18 cellular contexts compared by ENCODE assay signal in genomic region chr14:77119852-77120251, GRCh38. TPM values are rescaled to one million over a fixed set of nuclear protein-coding genes. Genes with fewer than 3 reads are reported as not detected.
DNase-seq lines count a peak whose midpoint lies in the region; ATAC-seq and TF ChIP-seq lines count a peak whose summit lies in the region.
"Had no signal": no experiment of that assay in that cellular context is flagged by ENCODE, and none has a peak within 500 bp of the region (broad histone marks: within the 10 kb centered on the region; RNA-seq: fewer than 3 reads in every experiment).

No MANE protein-coding gene starts in this region.

- TF ChIP-seq CTCF in omental fat pad (IDR thresholded peaks at IDR 0.05), result no peak

- no peaks in the 10 kb centered on the region for H3K27me3 Mint-ChIP-seq in activated T-cell treated with anti-CD3 and anti-CD28 coated beads, Interleukin-2, amount 50 U/mL, for 24 hours
- no peaks in the 10 kb centered on the region for H3K27me3 Mint-ChIP-seq in T-helper 17 cell
- peaks cover 0 to 2% (median 1%) of the 10 kb centered on the region in 3 donors for H3K27me3 Mint-ChIP-seq in immature natural killer cell (ENCODE audit: low read depth in 3 of 3)

- no peaks in the 10 kb centered on the region for H3K9me3 ChIP-seq in T-helper 17 cell (ENCODE audit: control insufficient read depth, low read length, poor library complexity, severe bottlenecking)
- H3K9me3 ChIP-seq in effector memory CD4-positive, alpha-beta T cell (ENCODE audit: control insufficient read depth, low read length), result no peaks in the 10 kb centered on the region
- H3K9me3 ChIP-seq: left lung had no signal

- peaks cover 23% of the 10 kb centered on the region for H3K4me1 ChIP-seq in effector memory CD4-positive, alpha-beta T cell (ENCODE audit: control insufficient read depth, insufficient read depth, low read length, poor library complexity, severe bottlenecking)

- peak overlapping the region; percentile 51 for H3K27ac ChIP-seq in effector memory CD4-positive, alpha-beta T cell (ENCODE audit: insufficient read depth, low read length, poor library complexity, severe bottlenecking)
- peak overlapping the region; percentile 81 for H3K27ac ChIP-seq in temporal lobe (ENCODE audit: low read depth, low read length)

- H3K4me1 Mint-ChIP-seq in activated T-cell treated with anti-CD3 and anti-CD28 coated beads, Interleukin-2, amount 50 U/mL, for 24 hours (ENCODE audit: low read depth), result peaks cover 44% of the 10 kb centered on the region
- peaks cover 35% of the 10 kb centered on the region for H3K4me1 Mint-ChIP-seq in T-helper 17 cell
- peaks cover 21 to 37% of the 10 kb centered on the region in 2 donors for H3K4me1 Mint-ChIP-seq in immature natural killer cell

- H3K27me3 ChIP-seq in effector memory CD4-positive, alpha-beta T cell (replicated peaks; ENCODE audit: control insufficient read depth, insufficient read depth, low read length, poor library complexity, severe bottlenecking), result no peaks in the 10 kb centered on the region

- ATAC-seq in T-helper 17 cell (peak; percentile 53), omental fat pad (ENCODE audit: low FRiP score) (no peak), HG03025 (IDR thresholded peaks at IDR 0.05; ENCODE audit: low FRiP score, unreplicated experiment) (no peak)
- ATAC-seq: left lung had no signal

- peaks cover 43% of the 10 kb centered on the region for H3K36me3 Mint-ChIP-seq in activated T-cell treated with anti-CD3 and anti-CD28 coated beads, Interleukin-2, amount 50 U/mL, for 24 hours (ENCODE audit: low read depth)
- no peaks in the 10 kb centered on the region for H3K36me3 Mint-ChIP-seq in T-helper 17 cell (ENCODE audit: low read depth)
- H3K36me3 Mint-ChIP-seq in immature natural killer cell, result peaks cover 9 to 11% (median 9%) of the 10 kb centered on the region in 3 donors

- no peak overlapping the region for H3K4me3 ChIP-seq in effector memory CD4-positive, alpha-beta T cell (ENCODE audit: insufficient read depth, low read depth, low read length, poor library complexity, severe bottlenecking)
- H3K4me3 ChIP-seq: left lung had no signal

- no peak overlapping the region for H3K4me3 Mint-ChIP-seq in activated T-cell treated with anti-CD3 and anti-CD28 coated beads, Interleukin-2, amount 50 U/mL, for 24 hours
- H3K4me3 Mint-ChIP-seq in T-helper 17 cell (peak overlapping the region; percentile 49), immature natural killer cell (no peak overlapping the region)

- H3K9me3 Mint-ChIP-seq in activated T-cell treated with anti-CD3 and anti-CD28 coated beads, Interleukin-2, amount 50 U/mL, for 24 hours, result no peaks in the 10 kb centered on the region
- no peaks in the 10 kb centered on the region for H3K9me3 Mint-ChIP-seq in immature natural killer cell

- DNase-seq in activated T-cell treated with anti-CD3 and anti-CD28 coated beads, Interleukin-2, amount 50 U/mL, for 24 hours, result no peak
- no peak for DNase-seq in activated T-cell treated with anti-CD3 and anti-CD28 coated beads, Interleukin-2, amount 50 U/mL, for 48 hours
- no peak for DNase-seq in T-helper 17 cell
- peak in 1 of 3 donors; percentile 2 for DNase-seq in effector memory CD4-positive, alpha-beta T cell
- DNase-seq in immature natural killer cell, result no peak
- DNase-seq in omental fat pad (ENCODE audit: low spot score), result no peak
- DNase-seq: activated T-cell treated with anti-CD3 and anti-CD28 coated beads, Interleukin-2, amount 50 U/mL, for 1 hour; EL; foreskin melanocyte; left lung; NCI-H1694; NCI-H446 treated with DMSO at 0.1 percent for 48 hours; SHP77 treated with DMSO at 0.1 percent for 48 hours; stimulated activated naive CD4-positive, alpha-beta T cell treated with Interleukin-2 at 50 U/mL for 16 hours had no signal

- H3K36me3 ChIP-seq in effector memory CD4-positive, alpha-beta T cell (ENCODE audit: control insufficient read depth, insufficient read depth, low read length), result peaks cover 5% of the 10 kb centered on the region

- peak overlapping the region; percentile 50 for H3K27ac Mint-ChIP-seq in activated T-cell treated with anti-CD3 and anti-CD28 coated beads, Interleukin-2, amount 50 U/mL, for 24 hours
- H3K27ac Mint-ChIP-seq in T-helper 17 cell, result peak overlapping the region; percentile 98
- peak overlapping the region in 2 of 6 donors; percentile 60 to 61 for H3K27ac Mint-ChIP-seq in immature natural killer cell

RNA-seq across cellular contexts. Expression of gene ZDHHC22, which starts 21.7 kb away (rescaled TPM):
- not detected for total RNA-seq in T-helper 17 cell
- 9.8 TPM for total RNA-seq in temporal lobe
- polyA plus RNA-seq in immature natural killer cell, result not detected
- not detected for total RNA-seq in omental fat pad
- total RNA-seq: H4, left lung, ureter had no signal

RNA-seq across cellular contexts. Expression of gene CIPC, which starts 21.8 kb away (rescaled TPM):
- total RNA-seq in T-helper 17 cell, result 10 to 100 TPM; 11.2 to 13.4 TPM
- 34.9 TPM for total RNA-seq in temporal lobe
- 1 to 10 TPM; 2.0 to 6.7 (median 3.2) TPM for polyA plus RNA-seq in immature natural killer cell
- total RNA-seq in omental fat pad, result 10 to 100 TPM; 34.2 to 47.3 (median 40.3) TPM

Comparison
In these comparisons a context has a peak if more than half of its experiments do, and no peak if none do; other contexts are left out.
1. RNA of gene ZDHHC22, which starts 21.7 kb away (total RNA-seq): 9.8 TPM in temporal lobe (single experiment); not detected in T-helper 17 cell and not detected in omental fat pad; every median in the first group is over 10 times any median in the second.